In genomic region chr19:56838930-56839664, GRCh38 we compare ENCODE assay signal across 8 cellular contexts. TPM values are rescaled to one million over a fixed set of nuclear protein-coding genes. Genes with fewer than 3 reads are reported as not detected.
A peak's percentile ranks its signal among the peaks of the same experiment; 100 is the strongest.
DNase-seq lines count a peak whose midpoint lies in the region; ATAC-seq and TF ChIP-seq lines count a peak whose summit lies in the region.

No MANE protein-coding gene starts in this region.

- peaks cover 20 to 22% of the 10 kb centered on the region in 2 experiments for H3K4me1 ChIP-seq in neutrophil (ENCODE audit: control insufficient read depth in 1 of 2, insufficient read depth in 1 of 2, low read depth in 1 of 2, low read length in 1 of 2)

- H3K27me3 ChIP-seq in BJ (ENCODE audit: control insufficient read depth, insufficient read depth, low read length), result no peaks in the 10 kb centered on the region
- peaks cover 39% of the 10 kb centered on the region for H3K27me3 ChIP-seq in neutrophil

- H3K9me3 ChIP-seq in neutrophil, result peaks cover 37% of the 10 kb centered on the region

- ATAC-seq in HG02970 (IDR thresholded peaks at IDR 0.05; ENCODE audit: low FRiP score, unreplicated experiment) (no peak), HG03520 (IDR thresholded peaks at IDR 0.05; ENCODE audit: unreplicated experiment) (no peak)

- H3K4me3 ChIP-seq in BJ (ENCODE audit: low read depth, low read length), result no peak overlapping the region
- peak overlapping the region; percentile 32 to 41 for H3K4me3 ChIP-seq in neutrophil (ENCODE audit: low read depth in 1 of 2, low read length in 1 of 2)

- no peak overlapping the region for H3K27ac ChIP-seq in neutrophil

- POLR2A ChIA-PET in BJ (lab: Charles Lee), result no interaction called here

- CTCF ChIA-PET in BJ (lab: Yijun Ruan, JAX), result no interaction called here

- H3K36me3 ChIP-seq in BJ (ENCODE audit: control insufficient read depth, insufficient read depth, low read length) (no peaks in the 10 kb centered on the region), neutrophil (no peaks in the 10 kb centered on the region)

- DNase-seq in BJ (ENCODE audit: low read depth) (peak; percentile 15), RPMI8226 (peak; percentile 25), fibroblast of peridontal ligament (ENCODE audit: extremely low read depth) (peak; percentile 2), NCI-H526 treated with DMSO at 0.1 percent for 48 hours (lab: John Stamatoyannopoulos, UW) (no peak), T-helper 9 cell (no peak)

- TF ChIP-seq CTCF in BJ (IDR thresholded peaks at IDR 0.05; ENCODE audit: insufficient read depth, low read depth, low read length) (no peak), neutrophil (IDR thresholded peaks at IDR 0.05) (no peak)

RNA-seq across cellular contexts. Expression of gene PEG3, which starts 1.4 kb away (rescaled TPM):
- 0.02 and 0.04 TPM in 2 replicates for polyA plus RNA-seq in BJ (2011; rRNA removed)
- polyA minus RNA-seq in BJ (2011; rRNA and poly(A)+ RNA removed), result not detected in 2 replicates

RNA-seq across cellular contexts. Expression of gene ZIM2, which starts 1.4 kb away (rescaled TPM):
- polyA plus RNA-seq in BJ (2011; rRNA removed), result not detected in 2 replicates
- polyA minus RNA-seq in BJ (2011; rRNA and poly(A)+ RNA removed), result not detected in 2 replicates

Comparison
In these comparisons a context has a peak if more than half of its experiments do, and no peak if none do; other contexts are left out.
1. DNase-seq: peak in BJ (single experiment), RPMI8226 (single experiment) and fibroblast of peridontal ligament (single experiment); none in NCI-H526 treated with DMSO at 0.1 percent for 48 hours (single experiment) and T-helper 9 cell (single experiment).